13 cellular contexts compared by ENCODE assay signal in genomic region chr10:104766341-104766740, GRCh38.
DNase-seq lines count a peak whose midpoint lies in the region; ATAC-seq and TF ChIP-seq lines count a peak whose summit lies in the region.
"Had no signal": no experiment of that assay in that cellular context is flagged by ENCODE, and none has a peak within 500 bp of the region (broad histone marks: within the 10 kb centered on the region; RNA-seq: fewer than 3 reads in every experiment).

No MANE protein-coding gene starts in this region.

- in situ Hi-C loops in astrocyte of the cerebellum (cut with HindIII; ENCODE audit: low sequenced_read_pairs) = no loop called here

- no peak overlapping the region for H3K4me3 ChIP-seq in astrocyte of the cerebellum (ENCODE audit: low read depth, low read length)

- no peak for TF ChIP-seq CTCF in astrocyte of the cerebellum (IDR thresholded peaks at IDR 0.05; ENCODE audit: low read depth, low read length, missing control alignments)

- ATAC-seq in HG03442 (IDR thresholded peaks at IDR 0.05; ENCODE audit: unreplicated experiment) = peak; percentile 37
- ATAC-seq: stimulated activated memory B cell treated with anti-CD40 and anti-IgM and Interleukin-4, amounts not matched to agents 10 μg/mL and 1 μg/mL and 100 μg/mL, for 72 hours had no signal

- peak; percentile 7 for DNase-seq in EL
- DNase-seq in astrocyte of the cerebellum (ENCODE audit: low read depth) = peak; percentile 15
- DNase-seq in medulla oblongata (ENCODE audit: extremely low spot score) = peak; percentile 42
- no peak for DNase-seq in activated CD4-positive, alpha-beta T cell treated with anti-CD3 and anti-CD28 coated beads, Interleukin-2, amount 50 U/mL, for 4 hours
- no peak for DNase-seq in NCI-H2227 (lab: John Stamatoyannopoulos, UW; ENCODE audit: unreplicated experiment)
- no peak for DNase-seq in mesenteric fat pad (ENCODE audit: low spot score)
- DNase-seq in NCI-H345 (lab: John Stamatoyannopoulos, UW) = no peak
- DNase-seq: activated CD4-positive, alpha-beta T cell treated with anti-CD3 and anti-CD28 coated beads, Interleukin-2, amount 10 ng/mL, durations not matched to agents 24 days and 14 days; BE2C; cerebellar nuclear complex; NCI-H1694 treated with DMSO at 0.1 percent for 48 hours had no signal

Comparison
In these comparisons a context has a peak if more than half of its experiments do, and no peak if none do; other contexts are left out.
1. DNase-seq: peak in EL (single experiment), astrocyte of the cerebellum (single experiment) and medulla oblongata (single experiment); none in activated CD4-positive, alpha-beta T cell treated with anti-CD3 and anti-CD28 coated beads, Interleukin-2, amount 50 U/mL, for 4 hours (0 of 2), NCI-H2227 (single experiment), mesenteric fat pad (single experiment) and NCI-H345 (single experiment).